In genomic region chr9:131095666-131096489, GRCh38 we compare ENCODE assay signal across 8 cellular contexts. TPM values are rescaled to one million over a fixed set of nuclear protein-coding genes. Genes with fewer than 3 reads are reported as not detected.
DNase-seq lines count a peak whose midpoint lies in the region; ATAC-seq and TF ChIP-seq lines count a peak whose summit lies in the region.

No MANE protein-coding gene starts in this region.

- in situ Hi-C loops in G401 (cut with HindIII; ENCODE audit: low sequenced_read_pairs) (no loop called here), astrocyte of the cerebellum (cut with HindIII; ENCODE audit: low sequenced_read_pairs) (no loop called here)

- H3K27ac ChIP-seq in iPS-20b (ENCODE audit: low read length): no peak overlapping the region

- no peaks in the 10 kb centered on the region for H3K9me3 ChIP-seq in iPS-20b (ENCODE audit: insufficient read depth, low read depth, low read length)

- peak; percentile 18 for DNase-seq in G401 (ENCODE audit: low spot score)
- peak; percentile 37 for DNase-seq in NCI-H345 treated with DMSO at 0.1 percent for 48 hours (lab: John Stamatoyannopoulos, UW; ENCODE audit: unreplicated experiment)
- no peak for DNase-seq in astrocyte of the cerebellum (ENCODE audit: low read depth)
- DNase-seq in stimulated activated CD4-positive, alpha-beta T cell treated with anti-CD3 and anti-CD28 coated beads, Interleukin-15, amount 100 ng/mL, for 24 hours: peak; percentile 59
- DNase-seq in omental fat pad (ENCODE audit: low spot score): no peak

- H3K4me3 ChIP-seq in astrocyte of the cerebellum (ENCODE audit: low read depth, low read length) (peak overlapping the region; percentile 43), iPS-20b (ENCODE audit: low read length) (peak overlapping the region; percentile 88)

- peaks cover 13% of the 10 kb centered on the region for H3K27me3 ChIP-seq in iPS-20b (ENCODE audit: insufficient read depth, low read length)

- ATAC-seq in omental fat pad (ENCODE audit: low FRiP score): no peak
- ATAC-seq in GM18858 (IDR thresholded peaks at IDR 0.05; ENCODE audit: unreplicated experiment): no peak
- no peak for ATAC-seq in HG03095 (IDR thresholded peaks at IDR 0.05; ENCODE audit: unreplicated experiment)

- peaks cover 31% of the 10 kb centered on the region; the same call in 1 of the 2 replicates for H3K4me1 ChIP-seq in iPS-20b (ENCODE audit: insufficient read depth, low read length)

- peak overlapping the region; percentile 26; the same call in 1 of the 2 replicates for H3K9ac ChIP-seq in iPS-20b (ENCODE audit: low read depth, low read length)

- TF ChIP-seq CTCF in astrocyte of the cerebellum (IDR thresholded peaks at IDR 0.05; ENCODE audit: low read depth, low read length, missing control alignments): peak; percentile 18
- no peak for TF ChIP-seq CTCF in omental fat pad (IDR thresholded peaks at IDR 0.05)

- peaks cover 14% of the 10 kb centered on the region for H3K36me3 ChIP-seq in iPS-20b (ENCODE audit: insufficient read depth, low read depth, low read length)

RNA-seq across cellular contexts. Expression of gene AIF1L, which starts 0.5 kb away (rescaled TPM):
- 25.5 and 26.9 TPM in 2 replicates for total RNA-seq in G401 (2014; rRNA removed; shearing (Covaris generic))
- total RNA-seq in omental fat pad: 100 to 1,000 TPM in 1 of 4 donors, 10 to 100 TPM in 3; 19.9 to 121 (median 38.4) TPM

RNA-seq across cellular contexts. Expression of gene NUP214, which starts 29.5 kb away (rescaled TPM):
- 9.4 and 11.9 TPM in 2 replicates for total RNA-seq in G401 (2014; rRNA removed; shearing (Covaris generic))
- 10 to 100 TPM; 27.4 to 78.3 (median 47.4) TPM for total RNA-seq in omental fat pad

Comparison
In these comparisons a context has a peak if more than half of its experiments do, and no peak if none do; other contexts are left out.
1. DNase-seq: peak in G401 (single experiment), NCI-H345 treated with DMSO at 0.1 percent for 48 hours (single experiment) and stimulated activated CD4-positive, alpha-beta T cell treated with anti-CD3 and anti-CD28 coated beads, Interleukin-15, amount 100 ng/mL, for 24 hours (single experiment); none in astrocyte of the cerebellum (single experiment) and omental fat pad (single experiment).